ENCODE assay signal across 12 cellular contexts in the genomic region with DNA sequence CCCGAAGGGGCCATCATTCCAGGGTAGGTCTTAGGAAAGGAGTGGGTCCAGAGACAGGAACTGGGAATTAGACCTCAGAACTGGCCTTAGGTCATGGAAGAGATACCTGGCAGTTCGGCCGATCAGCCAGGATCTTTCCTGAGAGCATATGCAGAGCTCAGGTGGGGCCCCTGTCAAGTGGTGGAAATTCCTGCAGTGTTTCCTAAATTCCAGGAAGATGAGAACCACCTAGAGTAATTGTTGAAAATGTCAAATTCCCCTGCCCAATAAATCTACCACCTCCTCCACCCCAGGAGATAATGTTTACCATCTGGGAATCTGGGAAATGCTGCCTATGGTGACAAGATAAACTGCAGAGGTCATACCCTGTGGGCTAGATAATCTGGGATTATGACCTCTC. TPM values are rescaled to one million over a fixed set of nuclear protein-coding genes. Genes with fewer than 3 reads are reported as not detected.
A peak's percentile ranks its signal among the peaks of the same experiment; 100 is the strongest.
DNase-seq lines count a peak whose midpoint lies in the region; ATAC-seq lines count a peak whose summit lies in the region.
"Had no signal": no experiment of that assay in that cellular context is flagged by ENCODE, and none has a peak within 500 bp of the region (broad histone marks: within the 10 kb centered on the region; RNA-seq: fewer than 3 reads in every experiment).

No MANE protein-coding gene starts in this region.

- H3K9ac ChIP-seq in mesendoderm (ENCODE audit: low read length) (no peak overlapping the region), trophoblast cell (ENCODE audit: low read length) (no peak overlapping the region)
- H3K9ac ChIP-seq: BLaER1 treated with 17β-estradiol and CSF1 and Interleukin-3, amounts not matched to agents 10 nM and 100 nM had no signal

- H3K4me3 ChIP-seq in mesendoderm (ENCODE audit: low read length) = no peak overlapping the region
- H3K4me3 ChIP-seq in trophoblast cell (ENCODE audit: low read depth, low read length) = no peak overlapping the region
- H3K4me3 ChIP-seq: BLaER1 treated with 17β-estradiol and CSF1 and Interleukin-3, amounts not matched to agents 10 nM and 100 nM; HAP-1 had no signal

- H3K18ac ChIP-seq in mesendoderm (ENCODE audit: low read length) = peak overlapping the region; percentile 35
- H3K18ac ChIP-seq in trophoblast cell (ENCODE audit: low read length) = no peak overlapping the region

- H3K23ac ChIP-seq in mesendoderm (ENCODE audit: low read length) (no peak overlapping the region), trophoblast cell (ENCODE audit: low read length) (peak overlapping the region; percentile 85)

- DNase-seq in ELF-1 (ENCODE audit: low read depth, low spot score) = peak; percentile 48
- peak; percentile 30 for DNase-seq in ecto neural progenitor cell (ENCODE audit: low spot score)
- peak; percentile 71 for DNase-seq in mesendoderm
- DNase-seq in trophoblast cell = no peak
- DNase-seq in stimulated activated CD4-positive, alpha-beta T cell treated with anti-CD3 and anti-CD28 coated beads, Interleukin-4, amount 100 ng/mL, for 4 hours = no peak
- DNase-seq in NCI-H2081 (lab: John Stamatoyannopoulos, UW) = no peak
- DNase-seq: GOT3 had no signal

- H4K8ac ChIP-seq in mesendoderm (ENCODE audit: low read depth, low read length) (no peak overlapping the region), trophoblast cell (ENCODE audit: low read depth, low read length) (no peak overlapping the region)

- H2BK5ac ChIP-seq in mesendoderm (ENCODE audit: low read length) (no peak overlapping the region), trophoblast cell (ENCODE audit: low read depth, low read length, poor library complexity) (no peak overlapping the region)

- H2AK5ac ChIP-seq in mesendoderm (ENCODE audit: low read length) (no peak overlapping the region), trophoblast cell (ENCODE audit: low read length) (no peak overlapping the region)

- H3K27me3 ChIP-seq in mesendoderm (ENCODE audit: insufficient read depth, low read length, poor library complexity) (no peaks in the 10 kb centered on the region), trophoblast cell (ENCODE audit: insufficient read depth, low read length) (no peaks in the 10 kb centered on the region)

- H3K4me2 ChIP-seq in mesendoderm (ENCODE audit: low read length) (no peak overlapping the region), trophoblast cell (ENCODE audit: low read length) (peak overlapping the region; percentile 12)
- H3K4me2 ChIP-seq: BLaER1 treated with 17β-estradiol and CSF1 and Interleukin-3, amounts not matched to agents 10 nM and 100 nM had no signal

- H2BK15ac ChIP-seq in mesendoderm (replicated peaks; ENCODE audit: low read depth) = no peak overlapping the region

- H2BK120ac ChIP-seq in mesendoderm (ENCODE audit: low read depth, low read length) (no peak overlapping the region), trophoblast cell (ENCODE audit: insufficient read depth, low read length, poor library complexity) (peak overlapping the region; percentile 8)

- no CpG with 5 or more reads among the region's 3 CpGs for WGBS in mesendoderm (ENCODE audit: extremely low coverage, insufficient coverage, low lambda C conversion rate)
- WGBS in trophoblast cell (ENCODE audit: extremely low coverage, insufficient coverage, insufficient read length) = no CpG with 5 or more reads among the region's 3 CpGs

- ATAC-seq in HG03045 (IDR thresholded peaks at IDR 0.05; ENCODE audit: unreplicated experiment) (no peak), GM18858 (IDR thresholded peaks at IDR 0.05; ENCODE audit: unreplicated experiment) (no peak)

- H3K56ac ChIP-seq in mesendoderm (ENCODE audit: low read length) = no peak overlapping the region

- H4K5ac ChIP-seq in mesendoderm (ENCODE audit: low read length) = no peak overlapping the region

- no peak overlapping the region for H3K14ac ChIP-seq in trophoblast cell (ENCODE audit: low read length)

- no peaks in the 10 kb centered on the region for H3K79me2 ChIP-seq in mesendoderm (ENCODE audit: control insufficient read depth, insufficient read depth, low read length)
- no peaks in the 10 kb centered on the region for H3K79me2 ChIP-seq in trophoblast cell (ENCODE audit: control insufficient read depth, insufficient read depth, low read length, poor library complexity)

- H3K9me3 ChIP-seq in trophoblast cell (ENCODE audit: insufficient read depth, low read depth, low read length) = no peaks in the 10 kb centered on the region
- H3K9me3 ChIP-seq: BLaER1 treated with 17β-estradiol and CSF1 and Interleukin-3, amounts not matched to agents 10 nM and 100 nM; HAP-1 had no signal

- no peak overlapping the region for H3K4ac ChIP-seq in mesendoderm (ENCODE audit: low read depth, low read length)
- H3K4ac ChIP-seq in trophoblast cell (ENCODE audit: low read depth, low read length) = no peak overlapping the region

- H3K79me1 ChIP-seq in mesendoderm (ENCODE audit: low read length) = no peaks in the 10 kb centered on the region
- H3K79me1 ChIP-seq in trophoblast cell (ENCODE audit: low read length) = peaks cover 9% of the 10 kb centered on the region

- no peak overlapping the region for H2AFZ ChIP-seq in trophoblast cell (ENCODE audit: insufficient read depth, low read length, poor library complexity)

- no peak overlapping the region for H3K27ac ChIP-seq in mesendoderm (ENCODE audit: low read depth, low read length)
- H3K27ac ChIP-seq in trophoblast cell (ENCODE audit: low read depth, low read length) = peak overlapping the region; percentile 63
- H3K27ac ChIP-seq: BLaER1 treated with 17β-estradiol and CSF1 and Interleukin-3, amounts not matched to agents 10 nM and 100 nM had no signal

- peak overlapping the region; percentile 25 for H4K91ac ChIP-seq in trophoblast cell (ENCODE audit: low read depth, low read length)

- H3K36me3 ChIP-seq in mesendoderm (ENCODE audit: control insufficient read depth, insufficient read depth, low read length) (no peaks in the 10 kb centered on the region), trophoblast cell (ENCODE audit: control insufficient read depth in 1 of 2, insufficient read depth in 2 of 2, low read length in 2 of 2) (no peaks in the 10 kb centered on the region)
- H3K36me3 ChIP-seq: BLaER1 treated with 17β-estradiol and CSF1 and Interleukin-3, amounts not matched to agents 10 nM and 100 nM; HAP-1 had no signal

- H4K12ac ChIP-seq in trophoblast cell (ENCODE audit: low read depth, low read length) = no peak overlapping the region

- H3K4me1 ChIP-seq in mesendoderm (ENCODE audit: control insufficient read depth, low read depth, low read length) (peaks cover 3% of the 10 kb centered on the region), trophoblast cell (ENCODE audit: control insufficient read depth in 1 of 2, insufficient read depth in 2 of 2, low read length in 2 of 2) (peaks cover 16 to 24% of the 10 kb centered on the region in 2 experiments)
- H3K4me1 ChIP-seq: BLaER1 treated with 17β-estradiol and CSF1 and Interleukin-3, amounts not matched to agents 10 nM and 100 nM; HAP-1 had no signal

- no peak overlapping the region for H2BK12ac ChIP-seq in trophoblast cell (ENCODE audit: low read length)

RNA-seq across cellular contexts. Expression of gene TMEM171, which starts 14.6 kb away (rescaled TPM):
- 1.4 TPM for polyA plus RNA-seq in mesendoderm (2013, experiment 1 of 2)
- 1.6 TPM for polyA plus RNA-seq in mesendoderm (2013, experiment 2 of 2)
- polyA plus RNA-seq in trophoblast cell (2013) = 1.6 and 1.8 TPM in 2 replicates
- polyA plus RNA-seq: CD4-positive, CD25-positive, alpha-beta regulatory T cell had no signal

RNA-seq across cellular contexts. Expression of gene TMEM174, which starts 38.0 kb away (rescaled TPM):
- 0.01 TPM for polyA plus RNA-seq in mesendoderm (2013, experiment 1 of 2)
- polyA plus RNA-seq in mesendoderm (2013, experiment 2 of 2) = not detected
- polyA plus RNA-seq in trophoblast cell (2013) = not detected in 2 replicates
- polyA plus RNA-seq: CD4-positive, CD25-positive, alpha-beta regulatory T cell had no signal

Comparison
In these comparisons a context has a peak if more than half of its experiments do, and no peak if none do; other contexts are left out.
1. DNase-seq: peak in ELF-1 (single experiment), ecto neural progenitor cell (single experiment) and mesendoderm (single experiment); none in trophoblast cell (0 of 2), stimulated activated CD4-positive, alpha-beta T cell treated with anti-CD3 and anti-CD28 coated beads, Interleukin-4, amount 100 ng/mL, for 4 hours (0 of 2) and NCI-H2081 (0 of 2).